1 cellular context compared by ENCODE assay signal in genomic region chr14:72907886-72908285, GRCh38.
TF ChIP-seq lines count a peak whose summit lies in the region.

No MANE protein-coding gene starts in this region.

TF ChIP-seq in HCT116, 20 proteins besides CTCF, POLR2A, EP300 and RAD21 (continued from another document):
- TF ChIP-seq YY1 (IDR thresholded peaks at IDR 0.05; ENCODE audit: extremely low read depth, insufficient replicate concordance, low read depth, low read length) (no peak), ZNF274 (IDR thresholded peaks at IDR 0.05; ENCODE audit: low read depth, low read length) (no peak), EZH2 (IDR thresholded peaks at IDR 0.05) (no peak), ZFX (IDR thresholded peaks at IDR 0.05) (no peak)
